Comparison of ENCODE assay signal across 8 cellular contexts in genomic region chr2:23384551-23385349, GRCh38. TPM values are rescaled to one million over a fixed set of nuclear protein-coding genes. Genes with fewer than 3 reads are reported as not detected.
A peak's percentile ranks its signal among the peaks of the same experiment; 100 is the strongest.
DNase-seq lines count a peak whose midpoint lies in the region; ATAC-seq and TF ChIP-seq lines count a peak whose summit lies in the region.

Gene KLHL29, plus strand, starts transcription at chr2:23385179. Its CDS starts 177,018 bp downstream, at chr2:23562197.

- CTCF ChIA-PET in AG04449 (lab: Yijun Ruan, JAX): interaction anchor here (1.0 kb wide), 1 partner anchor 93 kb away, joined by 3 read pairs; no protein-coding TSS in a partner anchor

- no peaks in the 10 kb centered on the region for H3K36me3 ChIP-seq in muscle layer of colon (ENCODE audit: insufficient read depth, low read length)

- H3K4me1 ChIP-seq in muscle layer of colon (ENCODE audit: insufficient read depth, low read length): peaks cover 11% of the 10 kb centered on the region

- H3K27ac ChIP-seq in muscle layer of colon (ENCODE audit: low read depth, low read length): peak within 1 kb of the TSS; percentile 85

- DNase-seq in AG04449 (ENCODE audit: low read depth, low spot score) (no peak), NCI-H460 (ENCODE audit: extremely low read depth, low read depth) (peak; percentile 74), activated T-cell treated with anti-CD3 and anti-CD28 coated beads for 4 hours (peak; percentile 55), erythroblast (lab: John Stamatoyannopoulos, UW) (peak; percentile 55 to 82)
- DNase-seq in stimulated activated CD8-positive, alpha-beta memory T cell treated with anti-CD3 and anti-CD28 coated beads, Interleukin-7, amount 100 ng/mL, for 4 hours (ENCODE audit: low read depth in 2 of 2): peak; percentile 33 to 65

- peaks cover 0 to 11% of the 10 kb centered on the region in 2 donors for H3K27me3 ChIP-seq in muscle layer of colon (ENCODE audit: control insufficient read depth in 1 of 2, insufficient read depth in 2 of 2, low read length in 2 of 2)

- peak within 1 kb of the TSS; percentile 74 for H3K4me3 ChIP-seq in AG04449 (ENCODE audit: low read depth, low read length)
- H3K4me3 ChIP-seq in muscle layer of colon (ENCODE audit: low read depth in 1 of 2, low read length in 2 of 2): peak within 1 kb of the TSS; percentile 82 to 89

- no peak for TF ChIP-seq POLR2A in erythroblast (IDR thresholded peaks at IDR 0.05; ENCODE audit: low read length)

- ATAC-seq in GM18861 (IDR thresholded peaks at IDR 0.05; ENCODE audit: unreplicated experiment) (peak; percentile 56), HG03045 (IDR thresholded peaks at IDR 0.05; ENCODE audit: unreplicated experiment) (peak; percentile 67)

- POLR2A ChIA-PET in AG04449 (lab: Yijun Ruan, JAX): interaction anchor here (0.6 kb wide), 1 partner anchor 46 kb away, joined by 3 read pairs; no protein-coding TSS in a partner anchor

- H3K9ac ChIP-seq in muscle layer of colon (ENCODE audit: low read length): peak within 1 kb of the TSS; percentile 64

- no peak for TF ChIP-seq CTCF in AG04449 (IDR thresholded peaks at IDR 0.05; ENCODE audit: insufficient read depth, low read length, missing control alignments)

- H3K9me3 ChIP-seq in muscle layer of colon (ENCODE audit: low read length): no peaks in the 10 kb centered on the region

RNA-seq across cellular contexts. Expression of gene KLHL29, which starts in this region (rescaled TPM):
- total RNA-seq in NCI-H460 (2014; rRNA removed; shearing (Covaris generic)): 4.3 TPM in 2 replicates
- polyA plus RNA-seq in NCI-H460 (2014; cell fraction: nucleus; rRNA removed): 2.8 and 3.1 TPM in 2 replicates
